Comparison of ENCODE assay signal across 1 cellular context in the genomic region with DNA sequence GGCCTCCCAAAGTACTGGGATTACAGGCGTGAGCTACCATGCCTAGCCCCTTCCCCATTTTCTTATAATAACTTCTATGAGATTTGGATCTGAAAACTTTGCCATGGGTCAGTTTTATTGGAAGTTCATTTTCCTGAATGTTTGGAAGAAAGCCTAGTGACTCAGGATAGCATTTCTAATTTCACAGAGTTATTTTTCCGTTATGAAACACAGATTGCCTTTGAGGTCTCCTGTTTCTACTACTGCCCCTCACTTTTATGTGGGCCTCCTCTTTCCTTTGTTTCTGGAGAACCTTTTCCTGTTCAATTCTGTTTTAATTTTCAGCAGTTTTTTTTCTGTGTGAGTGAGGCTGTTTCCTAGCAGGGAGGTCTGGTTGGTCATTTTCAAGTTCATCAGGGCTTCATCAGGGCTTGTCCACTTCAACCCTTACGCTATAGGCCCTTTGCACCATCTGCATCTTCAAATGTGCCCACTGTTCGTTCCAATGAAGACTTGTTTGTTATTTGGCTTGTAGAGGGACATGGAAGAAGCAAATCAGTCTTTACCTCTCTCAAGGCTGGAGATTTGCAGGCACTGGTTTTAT.
TF ChIP-seq lines count a peak whose summit lies in the region.

No MANE protein-coding gene starts in this region.

TF ChIP-seq in IMR-90, 13 proteins besides CTCF, POLR2A, EP300 and RAD21 (continued from another document):
- TF ChIP-seq, protein P1, sequence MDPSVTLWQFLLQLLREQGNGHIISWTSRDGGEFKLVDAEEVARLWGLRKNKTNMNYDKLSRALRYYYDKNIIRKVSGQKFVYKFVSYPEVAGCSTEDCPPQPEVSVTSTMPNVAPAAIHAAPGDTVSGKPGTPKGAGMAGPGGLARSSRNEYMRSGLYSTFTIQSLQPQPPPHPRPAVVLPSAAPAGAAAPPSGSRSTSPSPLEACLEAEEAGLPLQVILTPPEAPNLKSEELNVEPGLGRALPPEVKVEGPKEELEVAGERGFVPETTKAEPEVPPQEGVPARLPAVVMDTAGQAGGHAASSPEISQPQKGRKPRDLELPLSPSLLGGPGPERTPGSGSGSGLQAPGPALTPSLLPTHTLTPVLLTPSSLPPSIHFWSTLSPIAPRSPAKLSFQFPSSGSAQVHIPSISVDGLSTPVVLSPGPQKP (IDR thresholded peaks at IDR 0.05; ENCODE audit: borderline replicate concordance, low read depth, low read length) = no peak
- TF ChIP-seq CHD1 (IDR thresholded peaks at IDR 0.05; ENCODE audit: low read depth, low read length) = no peak
- TF ChIP-seq, protein P2, sequence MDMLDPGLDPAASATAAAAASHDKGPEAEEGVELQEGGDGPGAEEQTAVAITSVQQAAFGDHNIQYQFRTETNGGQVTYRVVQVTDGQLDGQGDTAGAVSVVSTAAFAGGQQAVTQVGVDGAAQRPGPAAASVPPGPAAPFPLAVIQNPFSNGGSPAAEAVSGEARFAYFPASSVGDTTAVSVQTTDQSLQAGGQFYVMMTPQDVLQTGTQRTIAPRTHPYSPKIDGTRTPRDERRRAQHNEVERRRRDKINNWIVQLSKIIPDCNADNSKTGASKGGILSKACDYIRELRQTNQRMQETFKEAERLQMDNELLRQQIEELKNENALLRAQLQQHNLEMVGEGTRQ (IDR thresholded peaks at IDR 0.05; ENCODE audit: low read depth, low read length) = no peak
- TF ChIP-seq MAFK (IDR thresholded peaks at IDR 0.05; ENCODE audit: low read depth, low read length) = no peak
- TF ChIP-seq MAZ (IDR thresholded peaks at IDR 0.05; ENCODE audit: borderline replicate concordance, low read depth, low read length) = no peak
TF ChIP-seq in IMR-90: peak in this region for 0.
